ENCODE assay signal across 35 cellular contexts in the genomic region with DNA sequence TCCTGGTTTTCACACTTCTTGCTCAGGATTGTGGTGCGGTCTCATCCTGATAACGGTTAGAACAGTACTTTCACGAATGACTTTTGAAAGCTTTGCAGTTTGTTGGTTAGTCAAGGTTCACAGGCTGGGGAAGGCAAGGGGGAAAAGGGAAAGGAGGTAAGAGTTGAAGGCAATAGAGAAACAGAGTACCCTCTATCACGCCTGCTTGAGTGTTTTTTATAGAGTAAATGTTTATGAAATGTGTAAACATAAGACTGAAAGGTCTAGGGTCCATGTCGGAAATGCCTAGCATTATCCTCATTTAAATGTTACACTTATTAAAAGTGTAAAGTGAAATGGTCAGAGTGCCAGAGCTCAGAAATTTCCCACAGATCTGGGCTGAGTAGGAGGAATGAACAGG.
"Had no signal": no experiment of that assay in that cellular context is flagged by ENCODE, and none has a peak within 500 bp of the region (broad histone marks: within the 10 kb centered on the region; RNA-seq: fewer than 3 reads in every experiment).

No MANE protein-coding gene starts in this region.

- H3K4me3 ChIP-seq: MG63 had no signal

- H3K27ac ChIP-seq: KMS-11 had no signal

- H3K9ac ChIP-seq: KMS-11 had no signal

- H3K9me3 ChIP-seq: MG63 had no signal

- DNase-seq: Karpas-422, Kasumi-1, MG63, MM.1S, MV-4-11, NCI-H1048, NCI-H1092, NCI-H1092 treated with DMSO at 0.1 percent for 48 hours, NCI-H1105, NCI-H1105 treated with DMSO at 0.1 percent for 48 hours, NCI-H1417, NCI-H1417 treated with DMSO at 0.1 percent for 48 hours, NCI-H1436, NCI-H1436 treated with DMSO at 0.1 percent for 48 hours, NCI-H146, NCI-H1694, NCI-H1694 treated with DMSO at 0.1 percent for 48 hours, NCI-H187, NCI-H187 treated with DMSO at 0.1 percent for 48 hours, NCI-H1930, NCI-H2029, NCI-H2029 treated with DMSO at 0.1 percent for 48 hours, NCI-H2081, NCI-H2081 treated with DMSO at 0.1 percent for 48 hours, NCI-H2107, NCI-H2171, NCI-H2171 treated with DMSO at 0.1 percent for 48 hours, NCI-H2227 treated with DMSO at 0.1 percent for 48 hours, NCI-H226, NCI-H345, NCI-H446, NCI-H446 treated with DMSO at 0.1 percent for 48 hours, NCI-H510A, NCI-H510A treated with DMSO at 0.1 percent for 48 hours had no signal

- H3K4me2 ChIP-seq: KMS-11 had no signal

- H3K36me3 ChIP-seq: MG63 had no signal
